Comparison of ENCODE assay signal across 8 cellular contexts in genomic region chr5:132556511-132557424, GRCh38. TPM values are rescaled to one million over a fixed set of nuclear protein-coding genes. Genes with fewer than 3 reads are reported as not detected.
A peak's percentile ranks its signal among the peaks of the same experiment; 100 is the strongest.
DNase-seq lines count a peak whose midpoint lies in the region; ATAC-seq, FAIRE-seq and TF ChIP-seq lines count a peak whose summit lies in the region.

RAD50 (plus strand) TSS chr5:132556977; CDS start chr5:132557325, 348 bp downstream.

- no peaks in the 10 kb centered on the region for H3K9me3 ChIP-seq in Loucy (ENCODE audit: insufficient read depth, low read depth, low read length)

- H3K27me3 ChIP-seq in Loucy (ENCODE audit: insufficient read depth, low read length, poor library complexity, severe bottlenecking), result no peaks in the 10 kb centered on the region

- DNase-seq in ELF-1 (ENCODE audit: low read depth, low spot score) (peak; percentile 93), H54 (ENCODE audit: insufficient read length, low spot score) (peak; percentile 90), fibroblast of pulmonary artery (ENCODE audit: low read depth) (peak; percentile 92)
- peak; percentile 89 for DNase-seq in activated T-helper 9 cell treated with anti-CD3 and anti-CD28 coated beads, Interleukin-2, amount 50 U/mL, for 16 hours (ENCODE audit: low read depth)
- DNase-seq in natural killer cell treated with Interleukin-12 subunit alpha and Interleukin-12 subunit beta and Interleukin-15 and Interleukin-18, amount 100 ng/mL, for 72 hours (ENCODE audit: low spot score), result peak; percentile 98
- peak; percentile 92 for DNase-seq in stimulated activated naive CD4-positive, alpha-beta T cell treated with Interleukin-2 at 50 U/mL for 16 hours (lab: John Stamatoyannopoulos, UW)

- TF ChIP-seq CTCF in Loucy (conservative IDR thresholded peaks at IDR 0.05; ENCODE audit: low read length), result no peak
- TF ChIP-seq CTCF in fibroblast of pulmonary artery (IDR thresholded peaks at IDR 0.05; ENCODE audit: low read length, missing control alignments), result no peak

- H3K4me3 ChIP-seq in Loucy (ENCODE audit: low read length, poor library complexity, severe bottlenecking), result peak within 1 kb of the TSS; percentile 92
- H3K4me3 ChIP-seq in fibroblast of pulmonary artery (replicated peaks; ENCODE audit: low read depth, low read length), result peak within 1 kb of the TSS; percentile 83

- H3K79me2 ChIP-seq in Loucy (ENCODE audit: insufficient read depth, low read length), result peaks cover 33% of the 10 kb centered on the region

- peak within 1 kb of the TSS; percentile 84 for H3K4me2 ChIP-seq in Loucy (ENCODE audit: low read depth, low read length, poor library complexity, severe bottlenecking)

- peak within 1 kb of the TSS; percentile 94 to 96 for H3K27ac Mint-ChIP-seq in natural killer cell treated with Interleukin-12 subunit alpha and Interleukin-12 subunit beta and Interleukin-15 and Interleukin-18, amount 100 ng/mL, for 72 hours

- peak within 1 kb of the TSS; percentile 88 for H3K9ac ChIP-seq in Loucy (ENCODE audit: low read depth, low read length, poor library complexity, severe bottlenecking)

- no peaks in the 10 kb centered on the region for H3K9me2 ChIP-seq in Loucy (replicated peaks; ENCODE audit: low read depth, low read length)

- H3K36me3 Mint-ChIP-seq in natural killer cell treated with Interleukin-12 subunit alpha and Interleukin-12 subunit beta and Interleukin-15 and Interleukin-18, amount 100 ng/mL, for 72 hours, result no peaks in the 10 kb centered on the region

- H3K4me1 ChIP-seq in Loucy (ENCODE audit: insufficient read depth, low read length, poor library complexity, severe bottlenecking), result peaks cover 12% of the 10 kb centered on the region

- no peaks in the 10 kb centered on the region for H3K36me3 ChIP-seq in Loucy (ENCODE audit: insufficient read depth, low read length)

- H3K9me3 Mint-ChIP-seq in natural killer cell treated with Interleukin-12 subunit alpha and Interleukin-12 subunit beta and Interleukin-15 and Interleukin-18, amount 100 ng/mL, for 72 hours, result no peaks in the 10 kb centered on the region

- H2AFZ ChIP-seq in Loucy (ENCODE audit: low read length), result peak within 1 kb of the TSS; percentile 85

- peak; percentile 89 for FAIRE-seq in H54 (lab: Jason Lieb, UNC)

- H4K20me1 ChIP-seq in Loucy (ENCODE audit: insufficient read depth, low read length, poor library complexity, severe bottlenecking), result peaks cover 7% of the 10 kb centered on the region

- H3K27me3 Mint-ChIP-seq in natural killer cell treated with Interleukin-12 subunit alpha and Interleukin-12 subunit beta and Interleukin-15 and Interleukin-18, amount 100 ng/mL, for 72 hours, result no peaks in the 10 kb centered on the region

- TF ChIP-seq POLR2A in H54 (IDR thresholded peaks at IDR 0.05; ENCODE audit: low read depth, low read length) (peak; percentile 94), Raji (IDR thresholded peaks at IDR 0.05; ENCODE audit: insufficient read depth, low read depth, low read length) (peak; percentile 92)

- H3K4me3 Mint-ChIP-seq in natural killer cell treated with Interleukin-12 subunit alpha and Interleukin-12 subunit beta and Interleukin-15 and Interleukin-18, amount 100 ng/mL, for 72 hours, result peak within 1 kb of the TSS; percentile 86

- peaks cover 21 to 23% of the 10 kb centered on the region in 2 donors for H3K4me1 Mint-ChIP-seq in natural killer cell treated with Interleukin-12 subunit alpha and Interleukin-12 subunit beta and Interleukin-15 and Interleukin-18, amount 100 ng/mL, for 72 hours (ENCODE audit: low read depth in 2 of 2)

- peak; percentile 97 to 98 for ATAC-seq in natural killer cell treated with Interleukin-12 subunit alpha and Interleukin-12 subunit beta and Interleukin-15 and Interleukin-18, amount 100 ng/mL, for 72 hours

- peaks cover 10% of the 10 kb centered on the region; the same call in 1 of the 2 replicates for H3F3A ChIP-seq in Loucy (ENCODE audit: low read depth)

RNA-seq across cellular contexts. Expression of gene RAD50, which starts in this region (rescaled TPM):
- 10 to 100 TPM; 24.9 to 41.8 TPM for total RNA-seq in natural killer cell treated with Interleukin-12 subunit alpha and Interleukin-12 subunit beta and Interleukin-15 and Interleukin-18, amount 100 ng/mL, for 72 hours

Comparison
In these comparisons a context has a peak if more than half of its experiments do, and no peak if none do; other contexts are left out.
1. Peak in every context shown above with its lines: DNase-seq, ATAC-seq and H3K4me3 ChIP-seq.